17 cellular contexts compared by ENCODE assay signal in genomic region chr12:69886101-69886500, GRCh38.
"Had no signal": no experiment of that assay in that cellular context is flagged by ENCODE, and none has a peak within 500 bp of the region (broad histone marks: within the 10 kb centered on the region; RNA-seq: fewer than 3 reads in every experiment).

No MANE protein-coding gene starts in this region.

- H3K4me3 ChIP-seq: gastroesophageal sphincter, hepatocyte, neural progenitor cell, pancreas, skin epidermis, stomach, thoracic aorta, uterus had no signal

- H3K36me3 ChIP-seq: gastroesophageal sphincter, neural progenitor cell, pancreas, stomach, thoracic aorta, uterus had no signal

- H3K36me3 Mint-ChIP-seq: neural progenitor cell had no signal

- FAIRE-seq: pancreas had no signal

- H3K4me1 Mint-ChIP-seq: activated CD4-positive, alpha-beta T cell treated with anti-CD3 and anti-CD28 coated beads, Interleukin-2, amount 10 ng/mL, durations not matched to agents 24 days and 14 days; activated T-helper 17 cell treated with anti-CD3 and anti-CD28 coated beads, Interleukin-2, amount 50 U/mL, for 72 hours; neural progenitor cell had no signal

- H3K4me3 Mint-ChIP-seq: activated CD4-positive, alpha-beta T cell treated with anti-CD3 and anti-CD28 coated beads, Interleukin-2, amount 10 ng/mL, durations not matched to agents 24 days and 14 days; activated naive CD4-positive, alpha-beta T cell treated with anti-CD3 and anti-CD28 coated beads for 36 hours; activated T-helper 17 cell treated with anti-CD3 and anti-CD28 coated beads, Interleukin-2, amount 50 U/mL, for 72 hours; dendritic cell treated with granulocyte-macrophage colony-stimulating factor and Interleukin-4, amounts not matched to agents 40 ng/mL and 50 ng/mL, for 4 days; effector memory CD8-positive, alpha-beta T cell; neural progenitor cell had no signal

- H3K27me3 ChIP-seq: hepatocyte, neural progenitor cell, pancreas, stomach, uterus had no signal

- H3K27ac Mint-ChIP-seq: activated CD4-positive, alpha-beta T cell treated with anti-CD3 and anti-CD28 coated beads, Interleukin-2, amount 10 ng/mL, durations not matched to agents 24 days and 14 days; activated naive CD4-positive, alpha-beta T cell treated with anti-CD3 and anti-CD28 coated beads for 36 hours; activated T-helper 17 cell treated with anti-CD3 and anti-CD28 coated beads, Interleukin-2, amount 50 U/mL, for 72 hours; dendritic cell treated with granulocyte-macrophage colony-stimulating factor and Interleukin-4, amounts not matched to agents 40 ng/mL and 50 ng/mL, for 4 days; effector memory CD8-positive, alpha-beta T cell; neural progenitor cell had no signal

- H3K27ac ChIP-seq: epithelial cell of prostate, gastroesophageal sphincter, hepatocyte, neural progenitor cell, pancreas, skin epidermis, stomach, thoracic aorta, uterus had no signal

- DNase-seq: activated naive CD4-positive, alpha-beta T cell treated with anti-CD3 and anti-CD28 coated beads for 36 hours; activated T-cell treated with anti-CD3 and anti-CD28 coated beads for 4 hours; central memory CD4-positive, alpha-beta T cell; effector memory CD8-positive, alpha-beta T cell; pancreas; stimulated activated CD4-positive, alpha-beta T cell treated with anti-CD3 and anti-CD28 coated beads, Interleukin-4, amount 100 ng/mL, for 4 hours; stomach; uterus had no signal

- ATAC-seq: activated T-helper 17 cell treated with anti-CD3 and anti-CD28 coated beads, Interleukin-2, amount 50 U/mL, for 72 hours; effector memory CD8-positive, alpha-beta T cell; gastroesophageal sphincter; pancreas had no signal

- H3K9me3 Mint-ChIP-seq: activated CD4-positive, alpha-beta T cell treated with anti-CD3 and anti-CD28 coated beads, Interleukin-2, amount 10 ng/mL, durations not matched to agents 24 days and 14 days; activated naive CD4-positive, alpha-beta T cell treated with anti-CD3 and anti-CD28 coated beads for 36 hours; activated T-helper 17 cell treated with anti-CD3 and anti-CD28 coated beads, Interleukin-2, amount 50 U/mL, for 72 hours; dendritic cell treated with granulocyte-macrophage colony-stimulating factor and Interleukin-4, amounts not matched to agents 40 ng/mL and 50 ng/mL, for 4 days; effector memory CD8-positive, alpha-beta T cell had no signal

- H3K9me3 ChIP-seq: gastroesophageal sphincter, pancreas, stomach, thoracic aorta, uterus had no signal

- H3K27me3 Mint-ChIP-seq: activated T-helper 17 cell treated with anti-CD3 and anti-CD28 coated beads, Interleukin-2, amount 50 U/mL, for 72 hours; dendritic cell treated with granulocyte-macrophage colony-stimulating factor and Interleukin-4, amounts not matched to agents 40 ng/mL and 50 ng/mL, for 4 days had no signal

- H3K4me1 ChIP-seq: neural progenitor cell, pancreas, stomach, uterus had no signal
